Comparison of ENCODE assay signal across 26 cellular contexts in the genomic region with DNA sequence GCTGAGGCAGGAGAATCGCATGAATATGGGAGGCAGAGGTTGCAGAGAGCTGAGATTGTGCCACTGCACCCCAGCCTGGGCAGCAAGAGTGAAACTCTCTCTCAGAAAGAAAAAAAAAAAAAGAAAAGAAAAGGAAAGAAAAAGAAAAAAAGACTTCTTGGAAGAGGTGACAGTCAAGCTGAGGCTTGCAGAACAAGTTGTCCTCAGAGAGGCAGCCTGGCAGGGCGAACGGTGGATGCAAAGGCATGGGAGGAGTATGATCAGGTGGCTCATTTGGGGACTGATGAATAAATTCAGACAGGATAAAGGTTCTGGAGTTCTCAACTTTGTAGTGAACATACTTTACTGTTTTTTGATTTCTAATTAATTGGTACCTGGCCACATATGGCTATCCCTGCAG.
"Had no signal": no experiment of that assay in that cellular context is flagged by ENCODE, and none has a peak within 500 bp of the region (broad histone marks: within the 10 kb centered on the region; RNA-seq: fewer than 3 reads in every experiment).

No MANE protein-coding gene starts in this region.

- H3K27ac ChIP-seq: left lung, lower lobe of right lung, neural progenitor cell, neutrophil, ovary, right atrium auricular region, right lobe of liver, suprapubic skin, thoracic aorta, tibial artery, upper lobe of left lung had no signal

- H3K36me3 ChIP-seq: neural progenitor cell, ovary, right atrium auricular region, right lobe of liver, thoracic aorta had no signal

- H3K4me2 ChIP-seq: neural progenitor cell, smooth muscle cell had no signal

- ATAC-seq: left lung; lower lobe of right lung; natural killer cell; right lobe of liver; stimulated activated effector memory CD8-positive, alpha-beta T cell treated with anti-CD3 and anti-CD28 coated beads, Interleukin-12 subunit alpha, Interleukin-12 subunit beta, amount 100 ng/mL, for 72 hours had no signal

- DNase-seq: hypothalamus; immature natural killer cell; kidney; left lung; lower lobe of right lung; mesenchymal stem cell; naive B cell; natural killer cell; nephron progenitor cell; occipital lobe; ovary; right lobe of liver; stimulated activated CD4-positive, alpha-beta T cell treated with anti-CD3 and anti-CD28 coated beads, Interleukin-2, amount 100 ng/mL, for 24 hours; stimulated activated CD4-positive, alpha-beta T cell treated with anti-CD3 and anti-CD28 coated beads, Interleukin-4, amount 100 ng/mL, for 1 hour; stimulated activated naive CD4-positive, alpha-beta T cell; tibial artery; upper lobe of left lung had no signal

- H3K4me3 ChIP-seq: left lung, lower lobe of right lung, neural progenitor cell, ovary, right atrium auricular region, right lobe of liver, smooth muscle cell, suprapubic skin, thoracic aorta, tibial artery, upper lobe of left lung had no signal

- H3K27me3 ChIP-seq: left lung, neural progenitor cell, neutrophil, ovary, right atrium auricular region, right lobe of liver, suprapubic skin, tibial artery, upper lobe of left lung had no signal

- H3K9me3 ChIP-seq: left lung, lower lobe of right lung, neutrophil, ovary, right atrium auricular region, right lobe of liver, suprapubic skin, thoracic aorta, tibial artery, upper lobe of left lung had no signal

- H3K27ac Mint-ChIP-seq: natural killer cell; nephron progenitor cell; neural progenitor cell; progenitor cell of endocrine pancreas; stimulated activated effector memory CD8-positive, alpha-beta T cell treated with anti-CD3 and anti-CD28 coated beads, Interleukin-12 subunit alpha, Interleukin-12 subunit beta, amount 100 ng/mL, for 72 hours; stimulated activated naive CD8-positive, alpha-beta T cell treated with anti-CD3 and anti-CD28 coated beads, Interleukin-15, Interleukin-2, amounts not matched to agents 100 ng/mL and 50 ng/mL, for 24 hours had no signal

- H3K4me1 Mint-ChIP-seq: natural killer cell; nephron progenitor cell; neural progenitor cell; stimulated activated effector memory CD8-positive, alpha-beta T cell treated with anti-CD3 and anti-CD28 coated beads, Interleukin-12 subunit alpha, Interleukin-12 subunit beta, amount 100 ng/mL, for 72 hours had no signal

- H2AFZ ChIP-seq: neural progenitor cell had no signal

- H3K27me3 Mint-ChIP-seq: naive B cell; progenitor cell of endocrine pancreas; stimulated activated naive CD8-positive, alpha-beta T cell treated with anti-CD3 and anti-CD28 coated beads, Interleukin-15, Interleukin-2, amounts not matched to agents 100 ng/mL and 50 ng/mL, for 24 hours had no signal

- H3K4me1 ChIP-seq: left lung, lower lobe of right lung, neural progenitor cell, right atrium auricular region, right lobe of liver, suprapubic skin, tibial artery, upper lobe of left lung had no signal

- H3K9me3 Mint-ChIP-seq: immature natural killer cell; naive B cell; natural killer cell; stimulated activated effector memory CD8-positive, alpha-beta T cell treated with anti-CD3 and anti-CD28 coated beads, Interleukin-12 subunit alpha, Interleukin-12 subunit beta, amount 100 ng/mL, for 72 hours; stimulated activated naive CD8-positive, alpha-beta T cell treated with anti-CD3 and anti-CD28 coated beads, Interleukin-15, Interleukin-2, amounts not matched to agents 100 ng/mL and 50 ng/mL, for 24 hours had no signal

- H3K4me3 Mint-ChIP-seq: immature natural killer cell; naive B cell; natural killer cell; nephron progenitor cell; neural progenitor cell; stimulated activated effector memory CD8-positive, alpha-beta T cell treated with anti-CD3 and anti-CD28 coated beads, Interleukin-12 subunit alpha, Interleukin-12 subunit beta, amount 100 ng/mL, for 72 hours; stimulated activated naive CD8-positive, alpha-beta T cell treated with anti-CD3 and anti-CD28 coated beads, Interleukin-15, Interleukin-2, amounts not matched to agents 100 ng/mL and 50 ng/mL, for 24 hours had no signal

- H3K36me3 Mint-ChIP-seq: natural killer cell had no signal

- H3K9ac ChIP-seq: neural progenitor cell had no signal
